Comparison of ENCODE assay signal across 9 cellular contexts in the genomic region with DNA sequence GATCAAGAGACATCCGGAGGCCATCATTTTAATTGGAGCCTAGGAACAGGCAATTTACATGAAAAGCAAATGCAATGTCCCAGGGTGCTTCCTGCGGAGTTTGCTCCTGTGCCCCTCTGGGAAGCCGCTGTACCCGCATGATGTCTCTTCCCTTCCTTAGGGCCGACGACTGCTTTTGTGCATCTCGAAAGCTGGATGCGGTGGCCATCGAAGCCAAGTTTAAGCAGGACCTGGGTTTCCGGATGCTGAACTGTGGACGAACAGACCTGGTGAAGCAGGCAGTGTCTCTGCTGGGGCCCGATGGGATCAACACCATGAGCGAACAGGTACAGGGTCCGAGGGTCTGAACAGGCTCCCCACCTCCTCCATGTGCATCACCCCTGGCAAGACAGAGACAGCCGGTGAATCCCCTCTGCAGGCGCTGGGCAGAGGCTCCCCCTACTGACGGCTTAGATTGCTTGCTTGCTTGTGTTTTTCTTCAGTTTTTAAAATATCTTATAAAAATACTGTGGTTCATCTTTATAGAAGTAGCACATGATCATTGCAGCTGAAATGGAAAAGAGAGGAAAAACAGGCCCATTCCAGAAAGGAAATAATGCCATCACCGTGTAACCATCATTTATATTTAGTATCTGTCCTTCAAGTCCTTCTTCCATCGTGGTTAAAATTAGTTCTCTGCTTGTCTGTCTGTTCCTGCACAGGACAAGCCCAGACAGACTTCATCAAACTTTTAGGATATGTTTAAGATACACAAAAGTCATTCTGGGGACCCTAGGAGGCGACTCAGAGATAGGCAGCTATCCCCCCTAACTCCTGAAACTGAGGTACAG.
DNase-seq lines count a peak whose midpoint lies in the region; FAIRE-seq and TF ChIP-seq lines count a peak whose summit lies in the region.
"Had no signal": no experiment of that assay in that cellular context is flagged by ENCODE, and none has a peak within 500 bp of the region (broad histone marks: within the 10 kb centered on the region; RNA-seq: fewer than 3 reads in every experiment).

No MANE protein-coding gene starts in this region.

- no peaks in the 10 kb centered on the region for H3K79me2 ChIP-seq in astrocyte (ENCODE audit: insufficient read depth, low read length)

- H3K27me3 Mint-ChIP-seq in activated naive CD4-positive, alpha-beta T cell treated with anti-CD3 and anti-CD28 coated beads for 36 hours (ENCODE audit: low read depth): no peaks in the 10 kb centered on the region
- peaks cover 12% of the 10 kb centered on the region for H3K27me3 Mint-ChIP-seq in astrocyte (ENCODE audit: low read depth, unreplicated experiment)

- H3K4me3 ChIP-seq in astrocyte (ENCODE audit: insufficient read depth, low read depth, low read length): no peak overlapping the region

- peak; percentile 61 for DNase-seq in activated naive CD4-positive, alpha-beta T cell treated with anti-CD3 and anti-CD28 coated beads for 36 hours
- no peak for DNase-seq in activated naive CD4-positive, alpha-beta T cell (lab: John Stamatoyannopoulos, UW)
- peak; percentile 75 for DNase-seq in NCI-H146 (lab: John Stamatoyannopoulos, UW)
- peak; percentile 13 for DNase-seq in astrocyte (ENCODE audit: low read depth)
- peak; percentile 68 for DNase-seq in left kidney (ENCODE audit: low read depth, low spot score)
- DNase-seq in urothelium cell line (ENCODE audit: low spot score): peak; percentile 30
- DNase-seq in posterior vena cava (ENCODE audit: low spot score): no peak
- DNase-seq in SKM-1 (lab: John Stamatoyannopoulos, UW; ENCODE audit: unreplicated experiment): no peak

- no peaks in the 10 kb centered on the region for H3K36me3 Mint-ChIP-seq in activated naive CD4-positive, alpha-beta T cell treated with anti-CD3 and anti-CD28 coated beads for 36 hours (ENCODE audit: low read depth)
- peaks cover 3% of the 10 kb centered on the region for H3K36me3 Mint-ChIP-seq in astrocyte (ENCODE audit: low read depth, unreplicated experiment)

- H3K4me1 ChIP-seq in astrocyte (ENCODE audit: insufficient read depth, low read length): peaks cover 7% of the 10 kb centered on the region

- H3K9me3 Mint-ChIP-seq in activated naive CD4-positive, alpha-beta T cell treated with anti-CD3 and anti-CD28 coated beads for 36 hours: no peaks in the 10 kb centered on the region
- peaks cover 2% of the 10 kb centered on the region for H3K9me3 Mint-ChIP-seq in astrocyte (ENCODE audit: unreplicated experiment)

- H3K27ac Mint-ChIP-seq in activated naive CD4-positive, alpha-beta T cell treated with anti-CD3 and anti-CD28 coated beads for 36 hours: no peak overlapping the region
- H3K27ac Mint-ChIP-seq in astrocyte (ENCODE audit: unreplicated experiment): no peak overlapping the region

- no peak overlapping the region for H3K27ac ChIP-seq in astrocyte (ENCODE audit: low read depth, low read length)

- no peaks in the 10 kb centered on the region for H3K9me3 ChIP-seq in astrocyte (ENCODE audit: insufficient read depth, low read depth, low read length)

- no peaks in the 10 kb centered on the region for H3K27me3 ChIP-seq in astrocyte (ENCODE audit: insufficient read depth, low read length)

- H3K4me1 Mint-ChIP-seq in activated naive CD4-positive, alpha-beta T cell treated with anti-CD3 and anti-CD28 coated beads for 36 hours (ENCODE audit: low read depth): no peaks in the 10 kb centered on the region
- no peaks in the 10 kb centered on the region for H3K4me1 Mint-ChIP-seq in astrocyte (ENCODE audit: low read depth, unreplicated experiment)

- no peak overlapping the region for H3K9ac ChIP-seq in astrocyte (ENCODE audit: low read length)

- peak overlapping the region; percentile 65 for H3K4me2 ChIP-seq in astrocyte (ENCODE audit: low read length)

- CTCF ChIA-PET in activated naive CD4-positive, alpha-beta T cell treated with anti-CD3 and anti-CD28 coated beads for 36 hours (lab: Charles Lee): interaction anchor here (1.3 to 13.2 kb wide), 4 partner anchors 13 to 480 kb away, joined by 7 to 267 read pairs (median 49); no protein-coding TSS in a partner anchor

- peak overlapping the region; percentile 54 for H2AFZ ChIP-seq in astrocyte (ENCODE audit: low read depth, low read length)

- no peak overlapping the region for H3K4me3 Mint-ChIP-seq in activated naive CD4-positive, alpha-beta T cell treated with anti-CD3 and anti-CD28 coated beads for 36 hours
- H3K4me3 Mint-ChIP-seq in astrocyte (ENCODE audit: unreplicated experiment): no peak overlapping the region

- peak; percentile 76 for TF ChIP-seq CTCF in astrocyte (IDR thresholded peaks at IDR 0.05; ENCODE audit: insufficient read depth, low read depth, low read length)

- FAIRE-seq in astrocyte (lab: Jason Lieb, UNC) (no peak), urothelium cell line (lab: Jason Lieb, UNC) (no peak)
- FAIRE-seq: colon had no signal

- H3K36me3 ChIP-seq in astrocyte (ENCODE audit: insufficient read depth, low read length): no peaks in the 10 kb centered on the region

- intact Hi-C loops in activated naive CD4-positive, alpha-beta T cell treated with anti-CD3 and anti-CD28 coated beads for 36 hours (cut with micrococcal nuclease): no loop called here
- intact Hi-C loops in posterior vena cava (cut with DNase I): loop anchor here in 1 of 2 donors (5.0 kb wide), 1 partner anchor 478 kb away; no protein-coding TSS in a partner anchor

- peaks cover 3% of the 10 kb centered on the region for H4K20me1 ChIP-seq in astrocyte (ENCODE audit: insufficient read depth, low read length)

Comparison
In these comparisons a context has a peak if more than half of its experiments do, and no peak if none do; other contexts are left out.
1. DNase-seq: peak in activated naive CD4-positive, alpha-beta T cell treated with anti-CD3 and anti-CD28 coated beads for 36 hours (single experiment), NCI-H146 (single experiment), astrocyte (single experiment), left kidney (single experiment) and urothelium cell line (single experiment); none in activated naive CD4-positive, alpha-beta T cell (0 of 4), posterior vena cava (single experiment) and SKM-1 (single experiment).